Comparison of ENCODE assay signal across 10 cellular contexts in the genomic region with DNA sequence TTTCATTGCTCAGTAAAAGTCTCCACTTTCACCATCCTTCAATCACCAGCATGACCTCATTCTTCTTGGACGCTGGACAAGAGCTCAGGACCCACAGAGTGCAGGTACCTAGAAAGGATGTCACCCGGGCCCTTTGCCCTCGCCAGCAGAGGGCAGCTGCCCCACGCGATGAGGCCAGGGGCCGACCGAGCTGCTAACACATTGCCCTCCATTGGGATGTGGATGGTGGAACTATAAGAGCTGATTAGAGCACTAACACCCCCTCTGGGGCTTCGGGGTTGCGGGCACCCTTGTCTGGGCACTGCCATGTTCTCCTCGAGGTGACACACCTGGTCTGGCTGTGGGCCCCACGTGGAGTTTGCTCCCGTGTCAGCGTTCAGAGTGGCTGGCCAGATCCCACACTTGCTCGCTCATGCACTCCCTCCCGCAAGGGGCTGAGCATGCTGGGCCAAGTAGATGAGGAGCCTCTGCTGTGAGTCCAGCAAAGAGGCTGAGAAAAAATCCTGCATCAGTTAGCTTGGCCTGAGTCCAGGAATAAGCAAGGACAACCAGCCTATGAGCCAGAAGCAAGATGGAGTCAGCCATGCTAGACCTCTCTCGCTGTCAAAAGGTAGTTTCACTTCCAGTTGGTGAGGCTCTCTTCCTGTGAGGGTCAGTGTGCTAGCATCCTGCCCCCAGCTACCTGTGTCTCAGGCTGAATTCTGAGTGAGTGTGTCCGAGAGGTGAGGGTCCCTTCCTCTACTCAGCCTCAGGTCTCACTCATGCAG. TPM values are rescaled to one million over a fixed set of nuclear protein-coding genes. Genes with fewer than 3 reads are reported as not detected.
DNase-seq lines count a peak whose midpoint lies in the region; ATAC-seq and TF ChIP-seq lines count a peak whose summit lies in the region.
"Had no signal": no experiment of that assay in that cellular context is flagged by ENCODE, and none has a peak within 500 bp of the region (broad histone marks: within the 10 kb centered on the region; RNA-seq: fewer than 3 reads in every experiment).

No MANE protein-coding gene starts in this region.

- no peaks in the 10 kb centered on the region for H3K36me3 Mint-ChIP-seq in T-helper 17 cell (ENCODE audit: low read depth)

- ATAC-seq in T-helper 17 cell (no peak), HG02798 (IDR thresholded peaks at IDR 0.05; ENCODE audit: poor library complexity, unreplicated experiment) (no peak)

- H3K36me3 ChIP-seq in BE2C, result no peaks in the 10 kb centered on the region
- H3K36me3 ChIP-seq in H7 (replicated peaks; ENCODE audit: control insufficient read depth, insufficient read depth, low read length), result no peaks in the 10 kb centered on the region

- peaks cover 11% of the 10 kb centered on the region for H3K4me1 Mint-ChIP-seq in T-helper 17 cell

- no peaks in the 10 kb centered on the region for H3K9me3 ChIP-seq in BE2C
- no peaks in the 10 kb centered on the region for H3K9me3 ChIP-seq in T-helper 17 cell (ENCODE audit: control insufficient read depth, low read length, poor library complexity, severe bottlenecking)

- no peak overlapping the region for H3K4me3 ChIP-seq in BE2C (ENCODE audit: low read depth, low read length)
- no peak overlapping the region for H3K4me3 ChIP-seq in H7 (ENCODE audit: insufficient read depth, low read depth, low read length)
- H3K4me3 ChIP-seq: dorsolateral prefrontal cortex had no signal

- no peak overlapping the region for H3K4me3 Mint-ChIP-seq in T-helper 17 cell

- DNase-seq in BE2C (peak; percentile 25), H7 (peak; percentile 59), T-helper 17 cell (no peak), kidney tubule cell (ENCODE audit: low spot score) (peak; percentile 16), DMS153 (lab: John Stamatoyannopoulos, UW) (no peak), NCI-H1417 treated with DMSO at 0.1 percent for 48 hours (lab: John Stamatoyannopoulos, UW) (no peak), SKM-1 (lab: John Stamatoyannopoulos, UW; ENCODE audit: unreplicated experiment) (no peak)
- DNase-seq: dorsolateral prefrontal cortex had no signal

- H3K27me3 ChIP-seq in BE2C (peaks cover 8% of the 10 kb centered on the region; the same call in 1 of the 2 replicates), H7 (ENCODE audit: control insufficient read depth, insufficient read depth, low read length) (peaks cover 4% of the 10 kb centered on the region)

- H3K4me1 ChIP-seq in BE2C, result no peaks in the 10 kb centered on the region

- peak overlapping the region; percentile 29 for H3K27ac Mint-ChIP-seq in T-helper 17 cell

- peaks cover 49% of the 10 kb centered on the region for H3K27me3 Mint-ChIP-seq in T-helper 17 cell

- TF ChIP-seq CTCF in BE2C (IDR thresholded peaks at IDR 0.05; ENCODE audit: low read depth, low read length), result peak; percentile 38

RNA-seq across cellular contexts. Expression of a gene that starts 9.8 kb away (rescaled TPM):
- polyA plus RNA-seq in BE2C (2012; ENCODE audit: insufficient read depth, insufficient read length, low read depth), result not detected
- not detected in 2 replicates for total RNA-seq in H7 (2014; rRNA removed; shearing (Covaris generic))
- total RNA-seq in T-helper 17 cell, result not detected
- total RNA-seq: lung microvascular endothelial cell had no signal

RNA-seq across cellular contexts. Expression of a gene that starts 43.6 kb away (rescaled TPM):
- polyA plus RNA-seq in BE2C (2012; ENCODE audit: insufficient read depth, insufficient read length, low read depth), result not detected
- 0.42 and 0.74 TPM in 2 replicates for total RNA-seq in H7 (2014; rRNA removed; shearing (Covaris generic))
- total RNA-seq in T-helper 17 cell, result under 1 TPM; 0.78 to 0.90 TPM

RNA-seq across cellular contexts. Expression of a gene that starts 56.9 kb away (rescaled TPM):
- polyA plus RNA-seq in BE2C (2012; ENCODE audit: insufficient read depth, insufficient read length, low read depth), result 193 TPM
- 177 and 235 TPM in 2 replicates for total RNA-seq in H7 (2014; rRNA removed; shearing (Covaris generic))
- 10 to 100 TPM; 79.6 to 83.2 TPM for total RNA-seq in T-helper 17 cell

Comparison
In these comparisons a context has a peak if more than half of its experiments do, and no peak if none do; other contexts are left out.
1. DNase-seq: peak in BE2C (single experiment), H7 (single experiment) and kidney tubule cell (single experiment); none in T-helper 17 cell (0 of 3), DMS153 (single experiment), NCI-H1417 treated with DMSO at 0.1 percent for 48 hours (single experiment) and SKM-1 (single experiment).